Comparison of ENCODE assay signal across 17 cellular contexts in the genomic region with DNA sequence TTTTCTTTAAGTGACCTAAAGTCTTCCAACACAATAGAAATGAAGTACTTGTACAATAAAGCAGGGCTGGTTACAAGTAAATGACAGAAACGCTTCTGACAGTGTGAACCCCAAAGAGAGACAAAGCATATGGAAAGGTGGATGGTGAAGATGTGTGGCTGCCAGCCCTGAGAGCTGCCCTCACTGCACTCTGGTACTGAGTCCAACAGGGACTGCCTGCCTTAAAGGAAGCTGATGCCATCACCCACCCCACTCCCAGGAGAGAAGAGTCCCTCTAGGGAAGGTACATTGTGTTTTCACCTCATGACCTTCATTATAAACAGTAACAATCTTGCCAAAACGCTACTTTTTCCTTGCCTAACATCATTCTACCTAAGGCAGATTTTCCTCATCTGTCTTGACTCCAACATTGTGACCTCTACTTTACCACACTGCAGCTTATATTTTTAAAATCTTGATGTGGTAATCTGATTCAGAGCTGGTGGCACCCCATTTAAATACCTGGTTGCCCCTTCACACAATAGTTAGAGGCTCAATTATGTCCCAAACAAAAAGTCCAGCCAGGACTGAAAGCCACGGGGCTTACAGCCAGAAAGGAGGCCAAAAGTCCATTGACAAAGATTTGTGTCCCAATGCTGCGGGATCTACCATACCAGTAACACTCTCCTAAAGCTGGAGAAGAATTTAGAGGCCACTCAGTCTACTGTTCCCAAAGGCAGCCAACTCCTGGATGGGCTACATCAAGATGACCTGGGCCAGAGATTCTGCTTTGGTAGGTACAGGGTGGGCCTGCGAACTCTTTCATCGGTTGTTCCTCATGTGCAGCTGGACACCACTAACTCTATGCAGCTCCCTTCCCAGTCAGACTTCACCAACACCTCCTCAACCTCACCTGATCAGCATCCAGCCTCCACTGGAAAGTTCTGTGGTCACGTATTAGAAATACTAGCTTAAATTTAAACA. TPM values are rescaled to one million over a fixed set of nuclear protein-coding genes. Genes with fewer than 3 reads are reported as not detected.
DNase-seq lines count a peak whose midpoint lies in the region; ATAC-seq and TF ChIP-seq lines count a peak whose summit lies in the region.
"Had no signal": no experiment of that assay in that cellular context is flagged by ENCODE, and none has a peak within 500 bp of the region (broad histone marks: within the 10 kb centered on the region; RNA-seq: fewer than 3 reads in every experiment).

No MANE protein-coding gene starts in this region.

- no peak overlapping the region for H3K4me3 ChIP-seq in BLaER1 treated with 17β-estradiol and CSF1 and Interleukin-3, amounts not matched to agents 10 nM and 100 nM
- no peak overlapping the region for H3K4me3 ChIP-seq in CD8-positive, alpha-beta T cell (ENCODE audit: low read depth, low read length)
- peak overlapping the region; percentile 55 for H3K4me3 ChIP-seq in adipocyte (ENCODE audit: low read length)

- peak overlapping the region in 6 of 11 experiments; percentile 0 to 42 (median 8); a peak in 6 of 22 replicates for H3K27ac ChIP-seq in BLaER1 treated with 17β-estradiol and CSF1 and Interleukin-3, amounts not matched to agents 10 nM and 100 nM
- no peak overlapping the region for H3K27ac ChIP-seq in CD8-positive, alpha-beta T cell (ENCODE audit: low read depth, low read length)

- H3K27me3 Mint-ChIP-seq in CD8-positive, alpha-beta T cell (ENCODE audit: low read depth), result no peaks in the 10 kb centered on the region
- no peaks in the 10 kb centered on the region for H3K27me3 Mint-ChIP-seq in natural killer cell treated with Interleukin-12 subunit alpha and Interleukin-12 subunit beta and Interleukin-15 and Interleukin-18, amount 100 ng/mL, for 72 hours

- peak in 1 of 7 experiments; percentile 10 for DNase-seq in CD8-positive, alpha-beta T cell
- no peak for DNase-seq in adipocyte (ENCODE audit: low read depth)
- no peak for DNase-seq in natural killer cell treated with Interleukin-12 subunit alpha and Interleukin-12 subunit beta and Interleukin-15 and Interleukin-18, amount 100 ng/mL, for 72 hours (ENCODE audit: low spot score)
- DNase-seq: activated CD4-positive, CD25-positive, alpha-beta regulatory T cell; BE2C; DMS53; H7; mesenchymal stem cell; NCI-H146; NCI-H510A; SIG-M5; T-helper 2 cell had no signal

- H3K36me3 Mint-ChIP-seq in CD8-positive, alpha-beta T cell, result peaks cover 45% of the 10 kb centered on the region
- peaks cover 31% of the 10 kb centered on the region for H3K36me3 Mint-ChIP-seq in natural killer cell treated with Interleukin-12 subunit alpha and Interleukin-12 subunit beta and Interleukin-15 and Interleukin-18, amount 100 ng/mL, for 72 hours

- ATAC-seq in CD8-positive, alpha-beta T cell, result no peak
- no peak for ATAC-seq in natural killer cell treated with Interleukin-12 subunit alpha and Interleukin-12 subunit beta and Interleukin-15 and Interleukin-18, amount 100 ng/mL, for 72 hours
- ATAC-seq in HG03135 (IDR thresholded peaks at IDR 0.05; ENCODE audit: unreplicated experiment), result no peak
- no peak for ATAC-seq in HG02588 (IDR thresholded peaks at IDR 0.05; ENCODE audit: unreplicated experiment)
- no peak for ATAC-seq in HG03139 (IDR thresholded peaks at IDR 0.05; ENCODE audit: unreplicated experiment)

- no peaks in the 10 kb centered on the region for H3K9me3 Mint-ChIP-seq in CD8-positive, alpha-beta T cell
- H3K9me3 Mint-ChIP-seq in natural killer cell treated with Interleukin-12 subunit alpha and Interleukin-12 subunit beta and Interleukin-15 and Interleukin-18, amount 100 ng/mL, for 72 hours, result no peaks in the 10 kb centered on the region

- H3K4me3 Mint-ChIP-seq in CD8-positive, alpha-beta T cell, result peak overlapping the region; percentile 12
- peak overlapping the region; percentile 91 for H3K4me3 Mint-ChIP-seq in natural killer cell treated with Interleukin-12 subunit alpha and Interleukin-12 subunit beta and Interleukin-15 and Interleukin-18, amount 100 ng/mL, for 72 hours

- H4K20me1 ChIP-seq in BLaER1 treated with 17β-estradiol and CSF1 and Interleukin-3, amounts not matched to agents 10 nM and 100 nM, result peaks cover 22 to 85% (median 56%) of the 10 kb centered on the region in 11 experiments; a peak in 18 of 22 replicates

- H3K4me2 ChIP-seq in BLaER1 treated with 17β-estradiol and CSF1 and Interleukin-3, amounts not matched to agents 10 nM and 100 nM, result peak overlapping the region; percentile 43 to 95 (median 93)

- H3K27me3 ChIP-seq in BLaER1 treated with 17β-estradiol and CSF1 and Interleukin-3, amounts not matched to agents 10 nM and 100 nM, result no peaks in the 10 kb centered on the region
- H3K27me3 ChIP-seq in CD8-positive, alpha-beta T cell (ENCODE audit: insufficient read depth, low read length), result no peaks in the 10 kb centered on the region
- H3K27me3 ChIP-seq in adipocyte (replicated peaks; ENCODE audit: control insufficient read depth, insufficient read depth, low read length), result no peaks in the 10 kb centered on the region
- H3K27me3 ChIP-seq: BE2C had no signal

- peak overlapping the region; percentile 69 for H3K27ac Mint-ChIP-seq in CD8-positive, alpha-beta T cell
- peak overlapping the region; percentile 74 to 96 for H3K27ac Mint-ChIP-seq in natural killer cell treated with Interleukin-12 subunit alpha and Interleukin-12 subunit beta and Interleukin-15 and Interleukin-18, amount 100 ng/mL, for 72 hours

- peaks cover 87% of the 10 kb centered on the region for H3K4me1 Mint-ChIP-seq in CD8-positive, alpha-beta T cell (ENCODE audit: low read depth)
- H3K4me1 Mint-ChIP-seq in natural killer cell treated with Interleukin-12 subunit alpha and Interleukin-12 subunit beta and Interleukin-15 and Interleukin-18, amount 100 ng/mL, for 72 hours (ENCODE audit: low read depth in 2 of 2), result peaks cover 73 to 78% of the 10 kb centered on the region in 2 donors

- no peak for TF ChIP-seq CTCF in CD8-positive, alpha-beta T cell (IDR thresholded peaks at IDR 0.05)

- H3K9ac ChIP-seq in BLaER1 treated with 17β-estradiol and CSF1 and Interleukin-3, amounts not matched to agents 10 nM and 100 nM, result peak overlapping the region in 2 of 11 experiments; percentile 4 to 6; a peak in 1 of 22 replicates
- peak overlapping the region; percentile 64 for H3K9ac ChIP-seq in adipocyte (ENCODE audit: low read length)

- intact Hi-C loops in CD8-positive, alpha-beta T cell (cut with DNase I, micrococcal nuclease), result no loop called here

- H3K36me3 ChIP-seq in BLaER1 treated with 17β-estradiol and CSF1 and Interleukin-3, amounts not matched to agents 10 nM and 100 nM, result peaks cover 9 to 24% (median 11%) of the 10 kb centered on the region in 11 experiments; a peak in 20 of 22 replicates
- no peaks in the 10 kb centered on the region for H3K36me3 ChIP-seq in CD8-positive, alpha-beta T cell (ENCODE audit: insufficient read depth, low read length)
- peaks cover 6% of the 10 kb centered on the region for H3K36me3 ChIP-seq in adipocyte (ENCODE audit: control insufficient read depth, insufficient read depth, low read length, severe bottlenecking)
- H3K36me3 ChIP-seq: BE2C had no signal

- peaks cover 70 to 79% (median 75%) of the 10 kb centered on the region in 10 experiments for H3K4me1 ChIP-seq in BLaER1 treated with 17β-estradiol and CSF1 and Interleukin-3, amounts not matched to agents 10 nM and 100 nM
- peaks cover 59% of the 10 kb centered on the region for H3K4me1 ChIP-seq in CD8-positive, alpha-beta T cell (ENCODE audit: insufficient read depth, low read length)
- peaks cover 77% of the 10 kb centered on the region for H3K4me1 ChIP-seq in adipocyte (ENCODE audit: control insufficient read depth, insufficient read depth, low read length)
- H3K4me1 ChIP-seq: BE2C had no signal

- H3K9me3 ChIP-seq in BLaER1 treated with 17β-estradiol and CSF1 and Interleukin-3, amounts not matched to agents 10 nM and 100 nM (replicated peaks in 1 of 11), result no peaks in the 10 kb centered on the region
- no peaks in the 10 kb centered on the region for H3K9me3 ChIP-seq in CD8-positive, alpha-beta T cell (ENCODE audit: low read length)
- no peaks in the 10 kb centered on the region for H3K9me3 ChIP-seq in adipocyte (ENCODE audit: control insufficient read depth, low read length)
- H3K9me3 ChIP-seq: BE2C had no signal

- POLR2A ChIA-PET in CD8-positive, alpha-beta T cell (lab: Charles Lee), result no interaction called here

- CTCF ChIA-PET in CD8-positive, alpha-beta T cell (lab: Charles Lee), result interaction anchor here (1.0 to 1.1 kb wide), 2 partner anchors 58 to 77 kb away, joined by 3 read pairs; no protein-coding TSS in a partner anchor

RNA-seq across cellular contexts. Expression of gene APMAP, which starts 4.4 kb away (rescaled TPM):
- total RNA-seq in CD8-positive, alpha-beta T cell, result 10 to 100 TPM; 31.0 to 31.8 TPM
- 100 to 1,000 TPM; 109 to 206 TPM for total RNA-seq in natural killer cell treated with Interleukin-12 subunit alpha and Interleukin-12 subunit beta and Interleukin-15 and Interleukin-18, amount 100 ng/mL, for 72 hours

RNA-seq across cellular contexts. Expression of gene CST7, which starts 39.1 kb away (rescaled TPM):
- 10 to 100 TPM; 53.3 to 54.6 TPM for total RNA-seq in CD8-positive, alpha-beta T cell
- total RNA-seq in natural killer cell treated with Interleukin-12 subunit alpha and Interleukin-12 subunit beta and Interleukin-15 and Interleukin-18, amount 100 ng/mL, for 72 hours, result 100 to 1,000 TPM in 1 of 2 donors, 10 to 100 TPM in 1; 77.8 to 129 TPM
- total RNA-seq: H7, HT-29 had no signal
